In genomic region chr10:133647075-133647748, GRCh38 we compare ENCODE assay signal across 13 cellular contexts. TPM values are rescaled to one million over a fixed set of nuclear protein-coding genes. Genes with fewer than 3 reads are reported as not detected.
DNase-seq lines count a peak whose midpoint lies in the region; ATAC-seq and TF ChIP-seq lines count a peak whose summit lies in the region.
"Not testable (repeated sequence)": the region's sequence is repeated elsewhere in the genome, so short reads cannot be mapped to it uniquely, and the experiment has no call there.
"Had no signal": no experiment of that assay in that cellular context is flagged by ENCODE, and none has a peak within 500 bp of the region (broad histone marks: within the 10 kb centered on the region; RNA-seq: fewer than 3 reads in every experiment).

No MANE protein-coding gene starts in this region.

- not testable (repeated sequence) for H3K23ac ChIP-seq in H9 (ENCODE audit: insufficient read length, low read depth, low read length)

- not testable (repeated sequence) for H3K4me3 Mint-ChIP-seq in H9; activated naive CD4-positive, alpha-beta T cell treated with anti-CD3 and anti-CD28 coated beads, Interleukin-2, amount 10 ng/mL, durations not matched to agents 7 days and 5 days; progenitor cell of endocrine pancreas (ENCODE audit: low read depth)

- not testable (repeated sequence) for H2BK5ac ChIP-seq in H9 (ENCODE audit: insufficient read length, low read length)

- H4K5ac ChIP-seq in H9 (ENCODE audit: insufficient read length, low read depth, low read length) = not testable (repeated sequence)

- not testable (repeated sequence) for H4K8ac ChIP-seq in H9 (replicated peaks; ENCODE audit: insufficient read length, low read depth, low read length)

- not testable (repeated sequence) for H2BK15ac ChIP-seq in H9 (ENCODE audit: low read depth, low read length)

- H3K4ac ChIP-seq in H9 (ENCODE audit: low read depth, low read length) = not testable (repeated sequence)

- no CpG with 5 or more reads among the region's 18 CpGs for WGBS in H9 (ENCODE audit: extremely low coverage, insufficient read length, low lambda C conversion rate)
- 6% methylated on average over 12 of the region's 18 CpGs for WGBS in heart right ventricle, 2 donors

- not testable (repeated sequence) for H3K56ac ChIP-seq in H9 (ENCODE audit: insufficient read length, low read depth, low read length)

- H3K9me3 ChIP-seq in H9 (ENCODE audit: control insufficient read depth, low read depth, low read length); PC-9 (ENCODE audit: insufficient read depth, low read depth); heart right ventricle: not testable (repeated sequence)

- not testable (repeated sequence) for H3F3A ChIP-seq in PC-9 (ENCODE audit: insufficient read depth, low read depth)

- H3K27ac Mint-ChIP-seq in H9; activated naive CD4-positive, alpha-beta T cell treated with anti-CD3 and anti-CD28 coated beads, Interleukin-2, amount 10 ng/mL, durations not matched to agents 7 days and 5 days; progenitor cell of endocrine pancreas: not testable (repeated sequence)

- H3K18ac ChIP-seq in H9 (ENCODE audit: insufficient read length, low read depth, low read length) = not testable (repeated sequence)

- H3K9me3 Mint-ChIP-seq in H9; activated naive CD4-positive, alpha-beta T cell treated with anti-CD3 and anti-CD28 coated beads, Interleukin-2, amount 10 ng/mL, durations not matched to agents 7 days and 5 days; progenitor cell of endocrine pancreas (ENCODE audit: low read depth): not testable (repeated sequence)

- peak; percentile 96 for ATAC-seq in GM19372 (IDR thresholded peaks at IDR 0.05; ENCODE audit: low read depth, unreplicated experiment)
- ATAC-seq in HG03066 (IDR thresholded peaks at IDR 0.05; ENCODE audit: low read depth, unreplicated experiment) = peak; percentile 73
- ATAC-seq in heart right ventricle = not testable (repeated sequence)

- H3K79me2 ChIP-seq in H9 (ENCODE audit: insufficient read depth, low read length); PC-9 (ENCODE audit: low read depth): not testable (repeated sequence)

- H3K4me2 ChIP-seq in H9 (ENCODE audit: insufficient read depth, insufficient read length, low read length); PC-9: not testable (repeated sequence)

- H2BK12ac ChIP-seq in H9 (ENCODE audit: insufficient read length, low read depth, low read length) = not testable (repeated sequence)

- not testable (repeated sequence) for H3K27me3 ChIP-seq in H9 (ENCODE audit: insufficient read depth, low read length); PC-9 (ENCODE audit: insufficient read depth, low read depth)
- peaks cover 0 to 16% (median 3%) of the 10 kb centered on the region in 7 donors for H3K27me3 ChIP-seq in heart right ventricle

- TF ChIP-seq CTCF in GM10248 (IDR thresholded peaks at IDR 0.05; ENCODE audit: control extremely low read depth, extremely low read depth, low read depth, missing control alignments) = peak; percentile 26
- TF ChIP-seq CTCF in H9 (conservative IDR thresholded peaks at IDR 0.05) = peak; percentile 52
- peak; percentile 64 for TF ChIP-seq CTCF in PC-9 (conservative IDR thresholded peaks at IDR 0.05)
- peak; percentile 15 to 56 (median 39) for TF ChIP-seq CTCF in heart right ventricle (IDR thresholded peaks at IDR 0.05)
- peak; percentile 47 for TF ChIP-seq CTCF in progenitor cell of endocrine pancreas (IDR thresholded peaks at IDR 0.05; ENCODE audit: unreplicated experiment)

- not testable (repeated sequence) for H3K79me1 ChIP-seq in H9 (ENCODE audit: insufficient read depth, low read depth, low read length, poor library complexity, severe bottlenecking)

- H3K9ac ChIP-seq in H9 (ENCODE audit: extremely low read depth, insufficient read length, low read length) = not testable (repeated sequence)

- H2AK5ac ChIP-seq in H9 (ENCODE audit: insufficient read length, low read length) = not testable (repeated sequence)

- intact Hi-C loops in PC-9 (cut with micrococcal nuclease; ENCODE audit: unreplicated experiment); heart right ventricle (cut with DNase I): not testable (repeated sequence)

- not testable (repeated sequence) for H3K4me1 ChIP-seq in H9 (ENCODE audit: insufficient read depth, low read length); PC-9 (replicated peaks; ENCODE audit: insufficient read depth); heart right ventricle

- H3K36me3 Mint-ChIP-seq in H9 (ENCODE audit: insufficient read depth in 1 of 3, low read depth in 3 of 3); activated naive CD4-positive, alpha-beta T cell treated with anti-CD3 and anti-CD28 coated beads, Interleukin-2, amount 10 ng/mL, durations not matched to agents 7 days and 5 days; progenitor cell of endocrine pancreas (ENCODE audit: insufficient read depth): not testable (repeated sequence)

- not testable (repeated sequence) for H2AFZ ChIP-seq in H9 (ENCODE audit: low read length); PC-9

- not testable (repeated sequence) for H3K23me2 ChIP-seq in H9 (ENCODE audit: insufficient read length, low read depth, low read length, poor library complexity, severe bottlenecking)

- not testable (repeated sequence) for DNase-seq in GM10248 (ENCODE audit: extremely low spot score); H9; heart right ventricle; progenitor cell of endocrine pancreas (ENCODE audit: low spot score, unreplicated experiment)
- DNase-seq in PC-9 = peak in 1 of 2 experiments; percentile 1
- peak; percentile 23 for DNase-seq in activated naive CD4-positive, alpha-beta T cell treated with anti-CD3 and anti-CD28 coated beads, Interleukin-2, amount 10 ng/mL, durations not matched to agents 7 days and 5 days

- not testable (repeated sequence) for H3K9me2 ChIP-seq in PC-9 (ENCODE audit: insufficient read depth)

- H3K4me1 Mint-ChIP-seq in H9; activated naive CD4-positive, alpha-beta T cell treated with anti-CD3 and anti-CD28 coated beads, Interleukin-2, amount 10 ng/mL, durations not matched to agents 7 days and 5 days; progenitor cell of endocrine pancreas (ENCODE audit: low read depth): not testable (repeated sequence)

- not testable (repeated sequence) for H3K27me3 Mint-ChIP-seq in H9 (ENCODE audit: low read depth); activated naive CD4-positive, alpha-beta T cell treated with anti-CD3 and anti-CD28 coated beads, Interleukin-2, amount 10 ng/mL, durations not matched to agents 7 days and 5 days; progenitor cell of endocrine pancreas

- H4K20me1 ChIP-seq in H9 (ENCODE audit: control insufficient read depth, insufficient read depth, insufficient read length); PC-9 (ENCODE audit: insufficient read depth): not testable (repeated sequence)

- not testable (repeated sequence) for H2BK120ac ChIP-seq in H9 (ENCODE audit: low read depth, low read length, poor library complexity, severe bottlenecking)

- POLR2A ChIA-PET in GM10248 (lab: Yijun Ruan, JAX); PC-9 (lab: Charles Lee; ENCODE audit: unreplicated experiment): not testable (repeated sequence)

- H4K91ac ChIP-seq in H9 (ENCODE audit: insufficient read length, low read depth, low read length) = not testable (repeated sequence)

- H2BK20ac ChIP-seq in H9 (ENCODE audit: low read depth, low read length, poor library complexity, severe bottlenecking) = not testable (repeated sequence)

- CTCF ChIA-PET in GM10248 (lab: Yijun Ruan, JAX); PC-9 (lab: Charles Lee); activated naive CD4-positive, alpha-beta T cell treated with anti-CD3 and anti-CD28 coated beads, Interleukin-2, amount 10 ng/mL, durations not matched to agents 7 days and 5 days (lab: Charles Lee): not testable (repeated sequence)

- not testable (repeated sequence) for H3T11ph ChIP-seq in H9 (ENCODE audit: low read length)

- H3K4me3 ChIP-seq in PC-9, heart right ventricle: not testable (repeated sequence)

- not testable (repeated sequence) for H3K36me3 ChIP-seq in PC-9 (ENCODE audit: low read depth); heart right ventricle

- not testable (repeated sequence) for H3K14ac ChIP-seq in H9 (ENCODE audit: insufficient read depth, low read length)

- BruUV-seq in PC-9 (replicated peaks; lab: Mats Ljungman, UMichigan) = not testable (repeated sequence)

- H3K27ac ChIP-seq in H9 (ENCODE audit: insufficient read length, low read depth, low read length); PC-9; heart right ventricle: not testable (repeated sequence)

RNA-seq across cellular contexts. Expression of gene FRG2B, which starts 20.6 kb away (rescaled TPM):
- total RNA-seq in H9 (2021) (not detected in 2 replicates), PC-9 (2021) (not detected in 2 replicates), heart right ventricle (not detected), progenitor cell of endocrine pancreas (not detected in 2 replicates)
- polyA plus RNA-seq in heart right ventricle = not detected
- total RNA-seq: esophagus muscularis mucosa, left colon, LHCN-M2, sigmoid colon had no signal
- polyA plus RNA-seq: neural cell, sigmoid colon had no signal
